Comparison of ENCODE assay signal across 29 cellular contexts in genomic region chr17:59527931-59528330, GRCh38.
"Had no signal": no experiment of that assay in that cellular context is flagged by ENCODE, and none has a peak within 500 bp of the region (broad histone marks: within the 10 kb centered on the region; RNA-seq: fewer than 3 reads in every experiment).

No MANE protein-coding gene starts in this region.

- H3K9me3 ChIP-seq: colonic mucosa, esophagus squamous epithelium, heart right ventricle, lower lobe of right lung, mucosa of descending colon, neutrophil, right lobe of liver, stomach, tibial artery had no signal

- FAIRE-seq: keratinocyte, small intestine had no signal

- H3K27ac ChIP-seq: colonic mucosa, esophagus squamous epithelium, heart right ventricle, lower lobe of right lung, neutrophil, parathyroid adenoma, right lobe of liver, stomach, tibial artery had no signal

- H3K9ac ChIP-seq: parathyroid adenoma had no signal

- H3K27ac Mint-ChIP-seq: dendritic cell treated with granulocyte-macrophage colony-stimulating factor and Interleukin-4, amounts not matched to agents 40 ng/mL and 50 ng/mL, for 4 days; endodermal cell; memory B cell; mesothelial cell of epicardium; natural killer cell treated with Interleukin-12 subunit alpha and Interleukin-12 subunit beta and Interleukin-15 and Interleukin-18, amount 100 ng/mL, for 72 hours; progenitor cell of endocrine pancreas; stimulated activated effector memory CD8-positive, alpha-beta T cell treated with anti-CD3 and anti-CD28 coated beads, Interleukin-12 subunit alpha, Interleukin-12 subunit beta, amount 100 ng/mL, for 72 hours; type B pancreatic cell had no signal

- H3K4me1 ChIP-seq: colonic mucosa, esophagus squamous epithelium, heart right ventricle, lower lobe of right lung, parathyroid adenoma, right lobe of liver, tibial artery had no signal

- H3K4me3 Mint-ChIP-seq: dendritic cell treated with granulocyte-macrophage colony-stimulating factor and Interleukin-4, amounts not matched to agents 40 ng/mL and 50 ng/mL, for 4 days; endodermal cell; memory B cell; mesothelial cell of epicardium; naive B cell; natural killer cell treated with Interleukin-12 subunit alpha and Interleukin-12 subunit beta and Interleukin-15 and Interleukin-18, amount 100 ng/mL, for 72 hours; neural crest cell; stimulated activated effector memory CD8-positive, alpha-beta T cell treated with anti-CD3 and anti-CD28 coated beads, Interleukin-12 subunit alpha, Interleukin-12 subunit beta, amount 100 ng/mL, for 72 hours; type B pancreatic cell had no signal

- H3K4me3 ChIP-seq: colonic mucosa, esophagus squamous epithelium, heart right ventricle, lower lobe of right lung, mucosa of descending colon, right lobe of liver, stomach, tibial artery had no signal

- H3K36me3 ChIP-seq: colonic mucosa, esophagus squamous epithelium, heart right ventricle, lower lobe of right lung, neutrophil, right lobe of liver, stomach, tibial artery had no signal

- H3K4me1 Mint-ChIP-seq: memory B cell; neural crest cell; stimulated activated effector memory CD8-positive, alpha-beta T cell treated with anti-CD3 and anti-CD28 coated beads, Interleukin-12 subunit alpha, Interleukin-12 subunit beta, amount 100 ng/mL, for 72 hours had no signal

- DNase-seq: colonic mucosa; effector CD8-positive, alpha-beta T cell; endodermal cell; esophagus squamous epithelium; foreskin melanocyte; glutamatergic neuron; heart right ventricle; left ventricle myocardium superior; lower lobe of right lung; mucosa of descending colon; naive B cell; right lobe of liver; small intestine; stimulated activated CD4-positive, alpha-beta T cell treated with anti-CD3 and anti-CD28 coated beads, Interleukin-1b, Interleukin-23, amount 100 ng/mL, for 48 hours; stimulated activated CD4-positive, alpha-beta T cell treated with anti-CD3 and anti-CD28 coated beads, Interleukin-4, amount 100 ng/mL, for 1 hour; stimulated activated naive CD4-positive, alpha-beta T cell treated with Interleukin-2 at 50 U/mL for 16 hours; stomach; tibial artery had no signal

- H3K27me3 Mint-ChIP-seq: progenitor cell of endocrine pancreas had no signal

- H3K79me2 ChIP-seq: parathyroid adenoma had no signal

- H3K27me3 ChIP-seq: colonic mucosa, esophagus squamous epithelium, heart right ventricle, neutrophil, right lobe of liver, stomach, tibial artery had no signal

- ATAC-seq: heart right ventricle; left ventricle myocardium superior; lower lobe of right lung; mucosa of descending colon; natural killer cell treated with Interleukin-12 subunit alpha and Interleukin-12 subunit beta and Interleukin-15 and Interleukin-18, amount 100 ng/mL, for 72 hours; right lobe of liver; stimulated activated effector memory CD8-positive, alpha-beta T cell treated with anti-CD3 and anti-CD28 coated beads, Interleukin-12 subunit alpha, Interleukin-12 subunit beta, amount 100 ng/mL, for 72 hours had no signal

- H3K9me3 Mint-ChIP-seq: dendritic cell treated with granulocyte-macrophage colony-stimulating factor and Interleukin-4, amounts not matched to agents 40 ng/mL and 50 ng/mL, for 4 days; endodermal cell; memory B cell; mesothelial cell of epicardium; naive B cell; natural killer cell treated with Interleukin-12 subunit alpha and Interleukin-12 subunit beta and Interleukin-15 and Interleukin-18, amount 100 ng/mL, for 72 hours; neural crest cell; stimulated activated effector memory CD8-positive, alpha-beta T cell treated with anti-CD3 and anti-CD28 coated beads, Interleukin-12 subunit alpha, Interleukin-12 subunit beta, amount 100 ng/mL, for 72 hours; type B pancreatic cell had no signal

- H3K36me3 Mint-ChIP-seq: memory B cell; mesothelial cell of epicardium; naive B cell; natural killer cell treated with Interleukin-12 subunit alpha and Interleukin-12 subunit beta and Interleukin-15 and Interleukin-18, amount 100 ng/mL, for 72 hours; stimulated activated effector memory CD8-positive, alpha-beta T cell treated with anti-CD3 and anti-CD28 coated beads, Interleukin-12 subunit alpha, Interleukin-12 subunit beta, amount 100 ng/mL, for 72 hours; type B pancreatic cell had no signal

- H2AFZ ChIP-seq: parathyroid adenoma had no signal
